8 cellular contexts compared by ENCODE assay signal in genomic region chr10:97335188-97335619, GRCh38. TPM values are rescaled to one million over a fixed set of nuclear protein-coding genes. Genes with fewer than 3 reads are reported as not detected.
DNase-seq lines count a peak whose midpoint lies in the region; ATAC-seq, FAIRE-seq and TF ChIP-seq lines count a peak whose summit lies in the region.

No MANE protein-coding gene starts in this region.

- no peak overlapping the region for H2BK120ac ChIP-seq in mesendoderm (ENCODE audit: low read depth, low read length)

- peak overlapping the region; percentile 77 for H3K4me2 ChIP-seq in GM12878 (ENCODE audit: control insufficient read depth, insufficient read depth)
- no peak overlapping the region for H3K4me2 ChIP-seq in mesendoderm (ENCODE audit: low read length)

- SMC1A ChIA-PET in GM12878 (lab: Charles Lee; ENCODE audit: uncharacterized antibody, unreplicated experiment), result no interaction called here

- H3K79me2 ChIP-seq in GM12878 (ENCODE audit: control insufficient read depth, insufficient read depth, low read length), result no peaks in the 10 kb centered on the region
- H3K79me2 ChIP-seq in mesendoderm (ENCODE audit: control insufficient read depth, insufficient read depth, low read length), result peaks cover 6% of the 10 kb centered on the region

- DNase-seq in cardiac muscle cell (ENCODE audit: low read depth in 1 of 2, low spot score in 1 of 2) (no peak), cardiac septum (ENCODE audit: low spot score) (no peak), GM12878 (ENCODE audit: low read depth, low spot score) (no peak), mesendoderm (no peak), vagina (ENCODE audit: extremely low spot score in 2 of 2) (no peak), NCI-H69 (lab: John Stamatoyannopoulos, UW) (no peak), DMS153 (lab: John Stamatoyannopoulos, UW) (no peak)

- TF ChIP-seq EP300 in GM12878 (IDR thresholded peaks at IDR 0.05; ENCODE audit: borderline replicate concordance in 1 of 2, control insufficient read depth in 1 of 2, low read depth in 2 of 2, low read length in 2 of 2), result no peak

- H2AK5ac ChIP-seq in mesendoderm (ENCODE audit: low read length), result no peak overlapping the region

- no peak overlapping the region for H2BK15ac ChIP-seq in mesendoderm (replicated peaks; ENCODE audit: low read depth)

- peak overlapping the region; percentile 87 for H3K4me3 ChIP-seq in cardiac muscle cell
- H3K4me3 ChIP-seq in GM12878, result peak overlapping the region; percentile 89
- H3K4me3 ChIP-seq in mesendoderm (ENCODE audit: low read length), result no peak overlapping the region
- H3K4me3 ChIP-seq in vagina, result peak overlapping the region; percentile 75 to 79

- H4K20me1 ChIP-seq in GM12878 (ENCODE audit: control insufficient read depth, insufficient read depth), result no peaks in the 10 kb centered on the region; the same call in 1 of the 2 replicates

- no peak for ATAC-seq in GM12878
- no peak for ATAC-seq in GM19351 (IDR thresholded peaks at IDR 0.05; ENCODE audit: unreplicated experiment)

- H4K5ac ChIP-seq in mesendoderm (ENCODE audit: low read length), result no peak overlapping the region

- peak overlapping the region; percentile 85 for H3K18ac ChIP-seq in mesendoderm (ENCODE audit: low read length)

- RAD21 ChIA-PET in GM12878 (lab: Charles Lee; ENCODE audit: unreplicated experiment), result interaction anchor here (2.9 kb wide), 1 partner anchor 57 kb away, joined by 14 read pairs; no protein-coding TSS in a partner anchor

- no TSS peak for BruUV-seq in GM12878 (replicated peaks; lab: Mats Ljungman, UMichigan)

- in situ Hi-C loops in GM12878 (cut with MboI), result no loop called here

- H3K27ac ChIP-seq in cardiac muscle cell (peak overlapping the region; percentile 95), GM12878 (ENCODE audit: control insufficient read depth, insufficient read depth) (no peak overlapping the region), mesendoderm (ENCODE audit: low read depth, low read length) (no peak overlapping the region), vagina (peak overlapping the region; percentile 94)

- peak overlapping the region; percentile 75 for H3K56ac ChIP-seq in mesendoderm (ENCODE audit: low read length)

- H3K9me3 ChIP-seq in cardiac muscle cell (ENCODE audit: low read depth), result no peaks in the 10 kb centered on the region
- no peaks in the 10 kb centered on the region for H3K9me3 ChIP-seq in GM12878 (replicated peaks; ENCODE audit: control insufficient read depth, insufficient read depth, low read length)
- H3K9me3 ChIP-seq in vagina, result no peaks in the 10 kb centered on the region

- no peak overlapping the region for H2BK5ac ChIP-seq in mesendoderm (ENCODE audit: low read length)

- POLR2A ChIA-PET in GM12878 (lab: Charles Lee), result no interaction called here

- no peak for TF ChIP-seq CTCF in cardiac muscle cell (IDR thresholded peaks at IDR 0.05; ENCODE audit: low read depth, low read length)
- TF ChIP-seq CTCF in GM12878 (IDR thresholded peaks at IDR 0.05 in 2 of 3, conservative IDR thresholded peaks at IDR 0.05 in 1 of 3; ENCODE audit: control insufficient read depth in 2 of 3, extremely low read depth in 1 of 3, insufficient read depth in 1 of 3, low read depth in 3 of 3, low read length in 3 of 3), result no peak
- TF ChIP-seq CTCF in vagina (IDR thresholded peaks at IDR 0.05), result no peak

- CTCF ChIA-PET in GM12878 (lab: Yijun Ruan, JAX), result no interaction called here

- H3K36me3 ChIP-seq in cardiac muscle cell, result no peaks in the 10 kb centered on the region
- H3K36me3 ChIP-seq in GM12878 (ENCODE audit: control insufficient read depth in 2 of 2, insufficient read depth in 2 of 2, low read length in 1 of 2), result no peaks in the 10 kb centered on the region
- H3K36me3 ChIP-seq in mesendoderm (ENCODE audit: control insufficient read depth, insufficient read depth, low read length), result no peaks in the 10 kb centered on the region
- no peaks in the 10 kb centered on the region for H3K36me3 ChIP-seq in vagina

- no peak for FAIRE-seq in GM12878 (lab: Jason Lieb, UNC)

- H3K27me3 ChIP-seq in cardiac muscle cell (no peaks in the 10 kb centered on the region), GM12878 (replicated peaks in 1 of 2; ENCODE audit: control insufficient read depth in 2 of 2, insufficient read depth in 2 of 2, low read length in 1 of 2) (peaks cover 0 to 9% of the 10 kb centered on the region in 2 experiments; a peak in 1 of 4 replicates), mesendoderm (ENCODE audit: insufficient read depth, low read length, poor library complexity) (no peaks in the 10 kb centered on the region), vagina (no peaks in the 10 kb centered on the region)

- WGBS in GM12878 (ENCODE audit: insufficient coverage, insufficient replicate concordance, low lambda C conversion rate, missing lambda C conversion rate), result 2% methylated on average over 25 of the region's 25 CpGs
- no CpG with 5 or more reads among the region's 25 CpGs for WGBS in mesendoderm (ENCODE audit: extremely low coverage, insufficient coverage, low lambda C conversion rate)

- TF ChIP-seq RAD21 in GM12878 (IDR thresholded peaks at IDR 0.05; ENCODE audit: insufficient read depth, low read depth, low read length), result no peak

- peak overlapping the region; percentile 73 for H3K4ac ChIP-seq in mesendoderm (ENCODE audit: low read depth, low read length)

- intact Hi-C loops in cardiac septum (cut with DNase I), result no loop called here
- intact Hi-C loops in GM12878 (cut with micrococcal nuclease; ENCODE audit: unreplicated experiment), result no loop called here
- intact Hi-C loops in vagina (cut with DNase I), result no loop called here

- peak overlapping the region; percentile 98 for H2AFZ ChIP-seq in GM12878 (ENCODE audit: control insufficient read depth, low read depth, low read length)

- H3K9ac ChIP-seq in GM12878 (ENCODE audit: control insufficient read depth, insufficient read depth, low read length), result no peak overlapping the region; the same call in 1 of the 2 replicates
- peak overlapping the region; percentile 53 for H3K9ac ChIP-seq in mesendoderm (ENCODE audit: low read length)

- H3K4me1 ChIP-seq in cardiac muscle cell (ENCODE audit: low read depth), result peaks cover 19% of the 10 kb centered on the region
- H3K4me1 ChIP-seq in GM12878 (ENCODE audit: control insufficient read depth, insufficient read depth, low read length), result no peaks in the 10 kb centered on the region
- peaks cover 1% of the 10 kb centered on the region for H3K4me1 ChIP-seq in mesendoderm (ENCODE audit: control insufficient read depth, low read depth, low read length)
- peaks cover 62% of the 10 kb centered on the region for H3K4me1 ChIP-seq in vagina

- no peak overlapping the region for H3K23ac ChIP-seq in mesendoderm (ENCODE audit: low read length)

- H4K8ac ChIP-seq in mesendoderm (ENCODE audit: low read depth, low read length), result no peak overlapping the region

- peaks cover 4% of the 10 kb centered on the region for H3K79me1 ChIP-seq in mesendoderm (ENCODE audit: low read length)

- TF ChIP-seq POLR2A in GM12878 (IDR thresholded peaks at IDR 0.05; ENCODE audit: low read depth, low read length) (no peak), vagina (IDR thresholded peaks at IDR 0.05) (no peak)

RNA-seq across cellular contexts. Expression of gene FRAT2, which starts 0.7 kb away (rescaled TPM):
- total RNA-seq in cardiac muscle cell (25.4 and 30.6 TPM in 2 replicates), cardiac septum (4.8 TPM), GM12878 (2014; rRNA removed) (5.0 and 5.9 TPM in 2 replicates), GM12878 (2014; rRNA removed; fragmentation: Illumina TruSeq; extraction: Trizol) (3.5 and 4.1 TPM in 2 replicates), GM12878 (2021) (5.2 and 5.6 TPM in 2 replicates), vagina (8.6 TPM)
- polyA plus RNA-seq in cardiac muscle cell (30.1 and 41.7 TPM in 2 replicates), GM12878 (2011; rRNA removed) (3.9 and 4.4 TPM in 2 replicates), GM12878 (2014; fragmentation: Illumina TruSeq; extraction: Trizol) (2.9 and 3.8 TPM in 2 replicates), GM12878 (2014; fragmentation: Nextera tagmentation; extraction: Ambion mirVana) (1 to 10 TPM in 1 of 2 experiments, under 1 TPM in 1; 0.69 to 1.8 TPM), GM12878 (2014; rRNA removed) (4.4 and 5.0 TPM in 2 replicates), GM12878 (2016; fragmentation: Nextera tagmentation; extraction: Ambion mirVana) (1 to 10 TPM; 1.3 to 2.2 TPM)
- total RNA-seq in GM12878 (2013; cell fraction: nucleolus; rRNA removed), result 5.0 TPM in 2 replicates
- polyA plus RNA-seq in GM12878 (2011; ENCODE audit: low read depth), result 1.2 TPM
- 4.3 and 4.4 TPM in 2 replicates for polyA plus RNA-seq in GM12878 (2011; cell fraction: cytosol; rRNA removed)
- polyA plus RNA-seq in GM12878 (2011; cell fraction: nucleus; rRNA removed), result 2.6 and 4.1 TPM in 2 replicates
- 2.5 TPM in 2 replicates for polyA plus RNA-seq in GM12878 (2012)
- polyA minus RNA-seq in GM12878 (2011; rRNA and poly(A)+ RNA removed), result 1.8 and 2.6 TPM in 2 replicates
- polyA minus RNA-seq in GM12878 (2011; cell fraction: cytosol; rRNA and poly(A)+ RNA removed), result 2.0 TPM in 2 replicates
- 1.7 and 3.3 TPM in 2 replicates for polyA minus RNA-seq in GM12878 (2011; cell fraction: nucleus; rRNA and poly(A)+ RNA removed)
- polyA plus RNA-seq in mesendoderm (2013, experiment 1 of 2), result 35.3 TPM
- polyA plus RNA-seq in mesendoderm (2013, experiment 2 of 2), result 36.5 TPM

RNA-seq across cellular contexts. Expression of gene FRAT1, which starts 16.1 kb away (rescaled TPM):
- 12.7 and 17.3 TPM in 2 replicates for total RNA-seq in cardiac muscle cell
- 12.3 and 22.8 TPM in 2 replicates for polyA plus RNA-seq in cardiac muscle cell
- total RNA-seq in cardiac septum, result 1.6 TPM
- total RNA-seq in GM12878 (2013; cell fraction: nucleolus; rRNA removed), result 0.94 and 1.3 TPM in 2 replicates
- total RNA-seq in GM12878 (2014; rRNA removed), result 0.44 and 0.73 TPM in 2 replicates
- total RNA-seq in GM12878 (2014; rRNA removed; fragmentation: Illumina TruSeq; extraction: Trizol), result 0.28 and 0.36 TPM in 2 replicates
- total RNA-seq in GM12878 (2021), result 0.56 and 0.67 TPM in 2 replicates
- polyA plus RNA-seq in GM12878 (2011; ENCODE audit: low read depth), result not detected
- 0.19 and 0.20 TPM in 2 replicates for polyA plus RNA-seq in GM12878 (2011; rRNA removed)
- polyA plus RNA-seq in GM12878 (2011; cell fraction: cytosol; rRNA removed), result 0.20 and 0.21 TPM in 2 replicates
- 0.30 and 0.32 TPM in 2 replicates for polyA plus RNA-seq in GM12878 (2011; cell fraction: nucleus; rRNA removed)
- 0.62 and 0.70 TPM in 2 replicates for polyA plus RNA-seq in GM12878 (2012)
- 0.13 TPM in 1 of 2 replicates, not detected in the other for polyA plus RNA-seq in GM12878 (2014; fragmentation: Illumina TruSeq; extraction: Trizol)
- polyA plus RNA-seq in GM12878 (2014; fragmentation: Nextera tagmentation; extraction: Ambion mirVana), result under 1 TPM; 0.07 to 0.08 TPM
- 0.19 and 0.65 TPM in 2 replicates for polyA plus RNA-seq in GM12878 (2014; rRNA removed)
- under 1 TPM; 0.11 to 0.32 TPM for polyA plus RNA-seq in GM12878 (2016; fragmentation: Nextera tagmentation; extraction: Ambion mirVana)
- polyA minus RNA-seq in GM12878 (2011; rRNA and poly(A)+ RNA removed), result 0.22 and 0.31 TPM in 2 replicates
- 0.40 and 0.62 TPM in 2 replicates for polyA minus RNA-seq in GM12878 (2011; cell fraction: cytosol; rRNA and poly(A)+ RNA removed)
- 0.48 and 1.1 TPM in 2 replicates for polyA minus RNA-seq in GM12878 (2011; cell fraction: nucleus; rRNA and poly(A)+ RNA removed)
- 2.5 TPM for polyA plus RNA-seq in mesendoderm (2013, experiment 1 of 2)
- 2.2 TPM for polyA plus RNA-seq in mesendoderm (2013, experiment 2 of 2)
- total RNA-seq in vagina, result 4.4 TPM

RNA-seq across cellular contexts. Expression of gene ARHGAP19, which starts 42.8 kb away (rescaled TPM):
- 7.5 and 18.7 TPM in 2 replicates for total RNA-seq in cardiac muscle cell
- 5.3 and 15.8 TPM in 2 replicates for polyA plus RNA-seq in cardiac muscle cell
- total RNA-seq in cardiac septum, result 4.4 TPM
- 27.1 and 29.8 TPM in 2 replicates for total RNA-seq in GM12878 (2013; cell fraction: nucleolus; rRNA removed)
- 19.6 and 23.9 TPM in 2 replicates for total RNA-seq in GM12878 (2014; rRNA removed)
- 29.0 and 29.8 TPM in 2 replicates for total RNA-seq in GM12878 (2014; rRNA removed; fragmentation: Illumina TruSeq; extraction: Trizol)
- total RNA-seq in GM12878 (2021), result 30.8 and 32.2 TPM in 2 replicates
- polyA plus RNA-seq in GM12878 (2011; ENCODE audit: low read depth), result 13.1 TPM
- polyA plus RNA-seq in GM12878 (2011; rRNA removed), result 40.7 and 53.1 TPM in 2 replicates
- polyA plus RNA-seq in GM12878 (2011; cell fraction: cytosol; rRNA removed), result 17.5 and 23.3 TPM in 2 replicates
- polyA plus RNA-seq in GM12878 (2011; cell fraction: nucleus; rRNA removed), result 23.6 and 24.4 TPM in 2 replicates
- 17.2 and 19.6 TPM in 2 replicates for polyA plus RNA-seq in GM12878 (2012)
- 31.7 and 39.4 TPM in 2 replicates for polyA plus RNA-seq in GM12878 (2014; fragmentation: Illumina TruSeq; extraction: Trizol)
- polyA plus RNA-seq in GM12878 (2014; fragmentation: Nextera tagmentation; extraction: Ambion mirVana), result 10 to 100 TPM; 13.3 to 16.1 TPM
- polyA plus RNA-seq in GM12878 (2014; rRNA removed), result 18.3 and 21.8 TPM in 2 replicates
- 10 to 100 TPM; 22.3 to 22.9 TPM for polyA plus RNA-seq in GM12878 (2016; fragmentation: Nextera tagmentation; extraction: Ambion mirVana)
- 26.5 and 29.2 TPM in 2 replicates for polyA minus RNA-seq in GM12878 (2011; rRNA and poly(A)+ RNA removed)
- 9.6 and 11.1 TPM in 2 replicates for polyA minus RNA-seq in GM12878 (2011; cell fraction: cytosol; rRNA and poly(A)+ RNA removed)
- polyA minus RNA-seq in GM12878 (2011; cell fraction: nucleus; rRNA and poly(A)+ RNA removed), result 9.1 and 9.9 TPM in 2 replicates
- 29.4 TPM for polyA plus RNA-seq in mesendoderm (2013, experiment 1 of 2)
- polyA plus RNA-seq in mesendoderm (2013, experiment 2 of 2), result 28.1 TPM
- 3.9 TPM for total RNA-seq in vagina

Comparison
In these comparisons a context has a peak if more than half of its experiments do, and no peak if none do; other contexts are left out.
1. H3K27ac ChIP-seq: peak in cardiac muscle cell (single experiment) and vagina (single experiment); none in GM12878 (single experiment) and mesendoderm (single experiment).